In genomic region chr19:19966862-19967261, GRCh38 we compare ENCODE assay signal across 24 cellular contexts.
"Had no signal": no experiment of that assay in that cellular context is flagged by ENCODE, and none has a peak within 500 bp of the region (broad histone marks: within the 10 kb centered on the region; RNA-seq: fewer than 3 reads in every experiment).

No MANE protein-coding gene starts in this region.

- H3K27me3 ChIP-seq: esophagus squamous epithelium, gastrocnemius medialis, heart left ventricle, stomach, suprapubic skin, tibial nerve had no signal

- H3K27ac ChIP-seq: esophagus squamous epithelium, gastrocnemius medialis, heart left ventricle, stomach, suprapubic skin, tibial nerve had no signal

- H3K27me3 Mint-ChIP-seq: activated CD4-positive, alpha-beta T cell treated with anti-CD3 and anti-CD28 coated beads for 36 hours; activated naive CD8-positive, alpha-beta T cell treated with anti-CD3 and anti-CD28 coated beads for 36 hours; central memory CD8-positive, alpha-beta T cell; stimulated activated memory B cell treated with anti-CD40 and anti-IgM and Interleukin-4, amounts not matched to agents 10 μg/mL and 1 μg/mL and 100 μg/mL, for 72 hours had no signal

- H3K4me3 ChIP-seq: esophagus squamous epithelium, gastrocnemius medialis, heart left ventricle, mucosa of descending colon, stomach, suprapubic skin, tibial nerve had no signal

- H3K4me1 Mint-ChIP-seq: activated CD4-positive, alpha-beta T cell treated with anti-CD3 and anti-CD28 coated beads for 36 hours; activated naive CD8-positive, alpha-beta T cell treated with anti-CD3 and anti-CD28 coated beads for 36 hours; central memory CD8-positive, alpha-beta T cell; nephron progenitor cell; stimulated activated memory B cell treated with anti-CD40 and anti-IgM and Interleukin-4, amounts not matched to agents 10 μg/mL and 1 μg/mL and 100 μg/mL, for 72 hours had no signal

- H3K4me3 Mint-ChIP-seq: activated CD4-positive, alpha-beta T cell treated with anti-CD3 and anti-CD28 coated beads for 36 hours; activated naive CD8-positive, alpha-beta T cell treated with anti-CD3 and anti-CD28 coated beads for 36 hours; activated T-cell treated with anti-CD3 and anti-CD28 coated beads, Interleukin-2, amount 50 U/mL, for 4 hours; central memory CD8-positive, alpha-beta T cell; nephron progenitor cell; stimulated activated memory B cell treated with anti-CD40 and anti-IgM and Interleukin-4, amounts not matched to agents 10 μg/mL and 1 μg/mL and 100 μg/mL, for 72 hours; WTC11 had no signal

- DNase-seq: activated CD4-positive, alpha-beta T cell treated with anti-CD3 and anti-CD28 coated beads for 36 hours; activated CD4-positive, alpha-beta T cell treated with anti-CD3 and anti-CD28 coated beads, Interleukin-2, amount 50 U/mL, for 4 hours; activated CD8-positive, alpha-beta memory T cell treated with anti-CD3 and anti-CD28 coated beads, Interleukin-2, amount 50 U/mL, for 4 hours; activated naive CD4-positive, alpha-beta T cell; activated naive CD8-positive, alpha-beta T cell treated with anti-CD3 and anti-CD28 coated beads for 36 hours; activated T-cell treated with anti-CD3 and anti-CD28 coated beads, Interleukin-2, amount 50 U/mL, for 4 hours; effector memory CD4-positive, alpha-beta T cell; esophagus squamous epithelium; gastrocnemius medialis; heart left ventricle; mucosa of descending colon; nephron progenitor cell; occipital lobe; posterior cingulate gyrus; small intestine; stimulated activated CD4-positive, alpha-beta T cell treated with anti-CD3 and anti-CD28 coated beads, Interleukin-15, amount 100 ng/mL, for 24 hours; stomach; T1000 had no signal

- H3K27ac Mint-ChIP-seq: activated CD4-positive, alpha-beta T cell treated with anti-CD3 and anti-CD28 coated beads for 36 hours; activated naive CD8-positive, alpha-beta T cell treated with anti-CD3 and anti-CD28 coated beads for 36 hours; activated T-helper 2 cell treated with anti-CD3 and anti-CD28 coated beads, Interferon-gamma antibody, Interleukin-2, Interleukin-4, amounts not matched to agents 10 μg/mL and 5 μg/mL and 100 μg/mL, durations not matched to agents 14 hours and 24 hours and 36 hours; nephron progenitor cell; stimulated activated memory B cell treated with anti-CD40 and anti-IgM and Interleukin-4, amounts not matched to agents 10 μg/mL and 1 μg/mL and 100 μg/mL, for 72 hours; WTC11 had no signal
